33 cellular contexts compared by ENCODE assay signal in the genomic region with DNA sequence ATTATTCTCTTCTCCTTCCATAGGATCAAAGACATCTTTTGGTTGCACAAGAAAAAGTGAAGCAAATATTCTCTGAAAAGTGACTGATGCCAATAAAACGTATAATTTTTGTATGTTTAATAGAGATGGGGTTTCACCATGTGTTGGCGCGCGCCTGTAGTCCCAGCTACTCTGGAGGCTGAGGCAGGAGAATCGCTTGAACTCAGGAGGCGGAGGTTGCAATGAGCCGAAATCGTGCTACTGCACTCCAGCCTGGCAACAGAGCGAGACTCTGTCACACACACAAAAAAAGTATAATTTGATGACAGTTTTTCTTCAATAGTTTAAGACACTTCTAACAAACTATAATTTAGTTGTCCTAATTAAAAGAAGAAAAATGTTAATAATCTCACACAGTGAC. TPM values are rescaled to one million over a fixed set of nuclear protein-coding genes. Genes with fewer than 3 reads are reported as not detected.
DNase-seq lines count a peak whose midpoint lies in the region; ATAC-seq and TF ChIP-seq lines count a peak whose summit lies in the region.
"Had no signal": no experiment of that assay in that cellular context is flagged by ENCODE, and none has a peak within 500 bp of the region (broad histone marks: within the 10 kb centered on the region; RNA-seq: fewer than 3 reads in every experiment).

No MANE protein-coding gene starts in this region.

- peaks cover 10% of the 10 kb centered on the region for H3K4me1 Mint-ChIP-seq in activated T-helper 17 cell treated with anti-CD3 and anti-CD28 coated beads, Interleukin-2, amount 50 U/mL, for 72 hours
- peaks cover 15% of the 10 kb centered on the region for H3K4me1 Mint-ChIP-seq in osteocyte (ENCODE audit: unreplicated experiment)

- no peaks in the 10 kb centered on the region for H3K9me3 Mint-ChIP-seq in activated T-helper 17 cell treated with anti-CD3 and anti-CD28 coated beads, Interleukin-2, amount 50 U/mL, for 72 hours
- no peaks in the 10 kb centered on the region for H3K9me3 Mint-ChIP-seq in osteocyte (ENCODE audit: unreplicated experiment)
- H3K9me3 Mint-ChIP-seq: CD14-positive monocyte; CD4-positive, alpha-beta memory T cell; CD4-positive, alpha-beta T cell; CD4-positive, CD25-positive, alpha-beta regulatory T cell; CD8-positive, alpha-beta memory T cell; CD8-positive, alpha-beta T cell had no signal

- H3K9me3 ChIP-seq in upper lobe of left lung = no peaks in the 10 kb centered on the region
- H3K9me3 ChIP-seq: A549, BE2C, BLaER1, Caco-2 had no signal

- DNase-seq in osteocyte (ENCODE audit: extremely low spot score, unreplicated experiment) (peak; percentile 27), upper lobe of left lung (no peak)
- no peak for DNase-seq in stimulated activated naive CD8-positive, alpha-beta T cell treated with anti-CD3 and anti-CD28 coated beads, Interleukin-15, Interleukin-2, amounts not matched to agents 100 U/mL and 50 U/mL, for 24 hours
- DNase-seq: 8988T; ACHN; AML-193; BE2C; C1 segment of cervical spinal cord; Caco-2; Calu3; CD4-positive, alpha-beta memory T cell; CD4-positive, alpha-beta T cell; CD4-positive, CD25-positive, alpha-beta regulatory T cell; CD8-positive, alpha-beta memory T cell; CD8-positive, alpha-beta T cell; COR-L47; DMS 273 treated with DMSO at 0.1 percent for 48 hours; DMS153; DMS53; DMS79; DMS79 treated with DMSO at 0.1 percent for 48 hours; DND-41; EL had no signal

- no peaks in the 10 kb centered on the region for H3K27me3 Mint-ChIP-seq in activated T-helper 17 cell treated with anti-CD3 and anti-CD28 coated beads, Interleukin-2, amount 50 U/mL, for 72 hours
- no peaks in the 10 kb centered on the region for H3K27me3 Mint-ChIP-seq in osteocyte (ENCODE audit: unreplicated experiment)
- H3K27me3 Mint-ChIP-seq: B cell; CD4-positive, alpha-beta memory T cell; CD4-positive, alpha-beta T cell had no signal

- no peak for TF ChIP-seq POLR2A in upper lobe of left lung (IDR thresholded peaks at IDR 0.05)

- ATAC-seq in activated T-helper 17 cell treated with anti-CD3 and anti-CD28 coated beads, Interleukin-2, amount 50 U/mL, for 72 hours (replicated peaks) = no peak
- no peak for ATAC-seq in upper lobe of left lung (ENCODE audit: low FRiP score in 2 of 2)
- ATAC-seq in stimulated activated naive CD8-positive, alpha-beta T cell treated with anti-CD3 and anti-CD28 coated beads, Interleukin-15, Interleukin-2, amounts not matched to agents 100 U/mL and 50 U/mL, for 24 hours = no peak
- ATAC-seq: A549; CD8-positive, alpha-beta T cell had no signal

- H3K4me3 Mint-ChIP-seq in activated T-helper 17 cell treated with anti-CD3 and anti-CD28 coated beads, Interleukin-2, amount 50 U/mL, for 72 hours = peak overlapping the region; percentile 88
- no peak overlapping the region for H3K4me3 Mint-ChIP-seq in osteocyte (ENCODE audit: unreplicated experiment)
- H3K4me3 Mint-ChIP-seq: B cell; CD14-positive monocyte; CD4-positive, alpha-beta memory T cell; CD4-positive, alpha-beta T cell; CD4-positive, CD25-positive, alpha-beta regulatory T cell; CD8-positive, alpha-beta T cell had no signal

- H3K36me3 ChIP-seq in upper lobe of left lung = no peaks in the 10 kb centered on the region
- H3K36me3 ChIP-seq: BE2C had no signal

- H3K4me1 ChIP-seq in upper lobe of left lung = peaks cover 4 to 5% (median 4%) of the 10 kb centered on the region in 4 donors

- no peaks in the 10 kb centered on the region for H3K27me3 ChIP-seq in upper lobe of left lung
- H3K27me3 ChIP-seq: BE2C; BLaER1; BLaER1 treated with 17β-estradiol and CSF1 and Interleukin-3, amounts not matched to agents 10 nM and 100 nM had no signal

- peaks cover 10% of the 10 kb centered on the region for H3K36me3 Mint-ChIP-seq in activated T-helper 17 cell treated with anti-CD3 and anti-CD28 coated beads, Interleukin-2, amount 50 U/mL, for 72 hours (ENCODE audit: low read depth)
- H3K36me3 Mint-ChIP-seq in osteocyte (ENCODE audit: unreplicated experiment) = no peaks in the 10 kb centered on the region
- H3K36me3 Mint-ChIP-seq: CD14-positive monocyte; CD4-positive, alpha-beta memory T cell; CD4-positive, CD25-positive, alpha-beta regulatory T cell; CD8-positive, alpha-beta memory T cell; CD8-positive, alpha-beta T cell had no signal

- no peak overlapping the region for H3K27ac ChIP-seq in upper lobe of left lung
- H3K27ac ChIP-seq: 22Rv1; A549; BLaER1; BLaER1 treated with 17β-estradiol and CSF1 and Interleukin-3, amounts not matched to agents 10 nM and 100 nM; C4-2B had no signal

- TF ChIP-seq EP300 in upper lobe of left lung (IDR thresholded peaks at IDR 0.05) = no peak

- 95 to 97% methylated on average over 9 of the region's 9 CpGs for WGBS in upper lobe of left lung, 2 donors

- H3K27ac Mint-ChIP-seq in activated T-helper 17 cell treated with anti-CD3 and anti-CD28 coated beads, Interleukin-2, amount 50 U/mL, for 72 hours = no peak overlapping the region
- H3K27ac Mint-ChIP-seq in osteocyte (ENCODE audit: unreplicated experiment) = no peak overlapping the region
- H3K27ac Mint-ChIP-seq: B cell; CD14-positive monocyte; CD4-positive, alpha-beta T cell; CD4-positive, CD25-positive, alpha-beta regulatory T cell; CD8-positive, alpha-beta T cell had no signal

- no peak overlapping the region for H3K4me3 ChIP-seq in upper lobe of left lung
- H3K4me3 ChIP-seq: A549; BLaER1; BLaER1 treated with 17β-estradiol and CSF1 and Interleukin-3, amounts not matched to agents 10 nM and 100 nM had no signal

- TF ChIP-seq CTCF in osteocyte (IDR thresholded peaks at IDR 0.05) (no peak), upper lobe of left lung (IDR thresholded peaks at IDR 0.05) (no peak)

RNA-seq across cellular contexts. Expression of gene ANP32E, which starts 23.8 kb away (rescaled TPM):
- 100 to 1,000 TPM; 162 to 166 TPM for total RNA-seq in activated T-helper 17 cell treated with anti-CD3 and anti-CD28 coated beads, Interleukin-2, amount 50 U/mL, for 72 hours
- 29.5 and 32.2 TPM in 2 replicates for total RNA-seq in osteocyte
- 10 to 100 TPM in 5 of 6 donors, 1 to 10 TPM in 1; 7.7 to 38.8 (median 27.9) TPM for total RNA-seq in upper lobe of left lung

RNA-seq across cellular contexts. Expression of gene CA14, which starts 45.5 kb away (rescaled TPM):
- total RNA-seq in activated T-helper 17 cell treated with anti-CD3 and anti-CD28 coated beads, Interleukin-2, amount 50 U/mL, for 72 hours = not detected
- total RNA-seq in osteocyte = not detected in 2 replicates
- total RNA-seq in upper lobe of left lung = 1 to 10 TPM in 1 of 6 donors, under 1 TPM in 3, not detected in 2; 0.61 to 1.0 (median 0.63) TPM
- total RNA-seq: A172; B cell; Caco-2; CD4-positive, alpha-beta memory T cell; CD4-positive, alpha-beta T cell; CD4-positive, CD25-positive, alpha-beta regulatory T cell; CD8-positive, alpha-beta memory T cell; CD8-positive, alpha-beta T cell; Daoy had no signal

RNA-seq across cellular contexts. Expression of gene APH1A, which starts 56.7 kb away (rescaled TPM):
- 100 to 1,000 TPM in 1 of 2 donors, 10 to 100 TPM in 1; 96.3 to 149 TPM for total RNA-seq in activated T-helper 17 cell treated with anti-CD3 and anti-CD28 coated beads, Interleukin-2, amount 50 U/mL, for 72 hours
- total RNA-seq in osteocyte = 138 and 147 TPM in 2 replicates
- total RNA-seq in upper lobe of left lung = 100 to 1,000 TPM in 3 of 6 donors, 10 to 100 TPM in 3; 71.2 to 169 (median 101) TPM
